ENCODE assay signal across 9 cellular contexts in the genomic region with DNA sequence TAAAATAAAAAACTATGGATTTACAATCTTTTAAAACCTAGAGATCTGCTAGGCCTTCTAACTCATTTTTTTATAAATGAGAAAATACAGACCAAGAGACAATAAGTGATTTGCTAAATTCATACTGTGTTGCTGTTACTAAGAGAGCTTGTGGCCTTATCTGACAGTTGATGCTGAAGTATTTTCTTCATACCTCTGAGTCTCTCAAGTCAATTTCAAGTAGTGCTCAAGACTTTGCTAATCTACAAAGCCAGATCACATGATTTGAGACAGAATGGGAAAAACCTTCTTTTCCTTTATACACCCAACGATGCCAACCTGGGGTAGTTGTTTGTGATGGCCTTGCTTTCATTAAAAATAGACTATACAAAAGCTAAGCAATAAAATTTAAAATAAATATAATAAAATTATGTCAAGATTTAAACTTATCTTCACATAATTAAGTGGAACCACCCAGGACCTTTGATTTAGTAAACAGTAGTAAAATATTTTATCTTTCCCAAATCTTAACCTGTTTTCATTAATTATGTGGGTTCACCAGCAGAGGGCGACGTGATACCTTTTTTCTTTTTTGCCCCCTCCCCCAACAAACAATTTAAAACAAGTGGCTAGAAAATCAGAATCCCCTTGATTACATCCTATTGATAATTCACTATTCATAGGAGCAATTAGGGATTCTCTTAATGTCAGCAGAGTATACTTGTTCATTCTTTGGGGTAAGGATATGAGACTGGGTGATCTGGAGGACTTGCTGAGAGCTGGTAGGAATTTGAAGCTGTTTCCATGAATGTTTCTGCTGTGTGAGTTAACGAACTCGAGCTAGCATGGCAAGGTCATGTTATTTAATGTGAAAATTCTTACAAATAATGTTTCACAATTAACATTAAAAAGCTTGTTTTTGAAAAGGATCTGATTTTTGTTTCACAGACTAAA. TPM values are rescaled to one million over a fixed set of nuclear protein-coding genes. Genes with fewer than 3 reads are reported as not detected.
DNase-seq lines count a peak whose midpoint lies in the region; ATAC-seq, FAIRE-seq and TF ChIP-seq lines count a peak whose summit lies in the region.
"Had no signal": no experiment of that assay in that cellular context is flagged by ENCODE, and none has a peak within 500 bp of the region (broad histone marks: within the 10 kb centered on the region; RNA-seq: fewer than 3 reads in every experiment).

No MANE protein-coding gene starts in this region.

- no peak for FAIRE-seq in D721Med (lab: Jason Lieb, UNC)

- DNase-seq in D721Med (ENCODE audit: insufficient read length, low spot score): no peak
- DNase-seq in HT-29 (ENCODE audit: low spot score): peak; percentile 50
- no peak for DNase-seq in astrocyte of the spinal cord (ENCODE audit: low read depth, low spot score)
- DNase-seq in midbrain (lab: John Stamatoyannopoulos, UW): peak; percentile 9
- no peak for DNase-seq in NCI-H2107 treated with DMSO at 0.1 percent for 48 hours (lab: John Stamatoyannopoulos, UW; ENCODE audit: unreplicated experiment)
- no peak for DNase-seq in NCI-H1436 treated with DMSO at 0.1 percent for 48 hours (lab: John Stamatoyannopoulos, UW)
- DNase-seq: activated naive CD4-positive, alpha-beta T cell treated with Interleukin-2 at 50 U/mL for 16 hours had no signal

- in situ Hi-C loops in astrocyte of the spinal cord (cut with HindIII; ENCODE audit: low sequenced_read_pairs): no loop called here

- ATAC-seq in HG02870 (IDR thresholded peaks at IDR 0.05; ENCODE audit: unreplicated experiment): no peak
- ATAC-seq: mucosa of descending colon had no signal

- no peak overlapping the region for H3K4me3 ChIP-seq in astrocyte of the spinal cord (ENCODE audit: low read depth, low read length)
- H3K4me3 ChIP-seq: mucosa of descending colon had no signal

- TF ChIP-seq CTCF in D721Med (IDR thresholded peaks at IDR 0.05; ENCODE audit: insufficient read depth, missing control alignments) (peak; percentile 47), astrocyte of the spinal cord (IDR thresholded peaks at IDR 0.05; ENCODE audit: low read depth, low read length) (peak; percentile 31)

RNA-seq across cellular contexts. Expression of a gene that starts 49.6 kb away (rescaled TPM):
- not detected in 2 replicates for total RNA-seq in HT-29 (2014; rRNA removed; shearing (Covaris generic))

Comparison
In these comparisons a context has a peak if more than half of its experiments do, and no peak if none do; other contexts are left out.
1. DNase-seq: peak in HT-29 (single experiment) and midbrain (single experiment); none in D721Med (single experiment), astrocyte of the spinal cord (single experiment), NCI-H2107 treated with DMSO at 0.1 percent for 48 hours (single experiment) and NCI-H1436 treated with DMSO at 0.1 percent for 48 hours (single experiment).